8 cellular contexts compared by ENCODE assay signal in genomic region chr18:54224379-54225014, GRCh38. TPM values are rescaled to one million over a fixed set of nuclear protein-coding genes. Genes with fewer than 3 reads are reported as not detected.
A peak's percentile ranks its signal among the peaks of the same experiment; 100 is the strongest.
DNase-seq lines count a peak whose midpoint lies in the region; ATAC-seq and TF ChIP-seq lines count a peak whose summit lies in the region.

Gene MBD2 (minus strand): TSS chr18:54224669. CDS start chr18:54224559, 110 bp downstream.

- H3K4me1 Mint-ChIP-seq in progenitor cell of endocrine pancreas (ENCODE audit: low read depth): peaks cover 28% of the 10 kb centered on the region

- TF ChIP-seq CTCF in GM13976 (IDR thresholded peaks at IDR 0.05; ENCODE audit: borderline replicate concordance, control extremely low read depth, extremely low read depth, insufficient read depth, missing control alignments) (peak; percentile 23), progenitor cell of endocrine pancreas (IDR thresholded peaks at IDR 0.05; ENCODE audit: unreplicated experiment) (peak; percentile 33)

- intact Hi-C loops in T-helper 1 cell treated with Interleukin-12 subunit alpha and Interleukin-12 subunit beta and Interleukin-4 antibody, amounts not matched to agents 30 ng/mL and 1 ng/mL, for 36 hours (cut with micrococcal nuclease): loop anchor here (1.0 to 10.0 kb wide), 10 partner anchors 40 to 1365 kb away; partner anchors contain the start of genes C18orf54, POLI and STARD6
- intact Hi-C loops in left cardiac atrium (cut with DNase I): loop anchor here in 1 of 2 donors (2.0 kb wide), 1 partner anchor 44 kb away; the partner anchor contains the start of gene POLI

- no peaks in the 10 kb centered on the region for H3K27me3 Mint-ChIP-seq in progenitor cell of endocrine pancreas

- no peaks in the 10 kb centered on the region for H3K9me3 Mint-ChIP-seq in progenitor cell of endocrine pancreas (ENCODE audit: low read depth)

- DNase-seq in GM13976 (ENCODE audit: low spot score) (peak; percentile 92), NCI-H146 treated with DMSO at 0.1 percent for 48 hours (lab: John Stamatoyannopoulos, UW; ENCODE audit: unreplicated experiment) (peak; percentile 98), amniotic stem cell (lab: John Stamatoyannopoulos, UW) (peak; percentile 79), left cardiac atrium (peak; percentile 97), progenitor cell of endocrine pancreas (ENCODE audit: low spot score, unreplicated experiment) (peak; percentile 88), ureter (ENCODE audit: low spot score) (peak; percentile 95)

- peak within 1 kb of the TSS; percentile 94 for H3K27ac Mint-ChIP-seq in progenitor cell of endocrine pancreas

- ATAC-seq in HG02870 (IDR thresholded peaks at IDR 0.05; ENCODE audit: unreplicated experiment) (peak; percentile 87), left cardiac atrium (peak; percentile 99)

- H3K4me3 Mint-ChIP-seq in progenitor cell of endocrine pancreas (ENCODE audit: low read depth): peak within 1 kb of the TSS; percentile 92

- in situ Hi-C loops in GM13976 (cut with MboI; ENCODE audit: low sequenced_read_pairs, unreplicated experiment): no loop called here

- no peaks in the 10 kb centered on the region for H3K36me3 Mint-ChIP-seq in progenitor cell of endocrine pancreas (ENCODE audit: insufficient read depth)

RNA-seq across cellular contexts. Expression of gene MBD2, which starts in this region (rescaled TPM):
- 140 and 164 TPM in 2 replicates for total RNA-seq in T-helper 1 cell treated with Interleukin-12 subunit alpha and Interleukin-12 subunit beta and Interleukin-4 antibody, amounts not matched to agents 30 ng/mL and 1 ng/mL, for 36 hours
- total RNA-seq in left cardiac atrium (10 to 100 TPM; 69.9 to 73.4 TPM), progenitor cell of endocrine pancreas (38.6 and 40.4 TPM in 2 replicates), ureter (95.7 TPM)

Comparison
In these comparisons a context has a peak if more than half of its experiments do, and no peak if none do; other contexts are left out.
1. Peak in every context shown above with its lines: DNase-seq and ATAC-seq.